19 cellular contexts compared by ENCODE assay signal in genomic region chr4:7634611-7635010, GRCh38.
"Had no signal": no experiment of that assay in that cellular context is flagged by ENCODE, and none has a peak within 500 bp of the region (broad histone marks: within the 10 kb centered on the region; RNA-seq: fewer than 3 reads in every experiment).

No MANE protein-coding gene starts in this region.

- H3K27ac Mint-ChIP-seq: activated CD4-positive, alpha-beta memory T cell treated with anti-CD3 and anti-CD28 coated beads, Interleukin-2, amount 10 ng/mL, durations not matched to agents 7 days and 5 days; activated T-helper 2 cell treated with anti-CD3 and anti-CD28 coated beads, Interferon-gamma antibody, Interleukin-2, Interleukin-4, amounts not matched to agents 10 μg/mL and 5 μg/mL and 100 μg/mL, durations not matched to agents 14 hours and 24 hours and 36 hours; nephron; progenitor cell of endocrine pancreas had no signal

- H3K4me3 Mint-ChIP-seq: activated CD4-positive, alpha-beta memory T cell treated with anti-CD3 and anti-CD28 coated beads, Interleukin-2, amount 10 ng/mL, durations not matched to agents 7 days and 5 days had no signal

- ATAC-seq: gastrocnemius medialis had no signal

- DNase-seq: activated CD4-positive, alpha-beta memory T cell treated with anti-CD3 and anti-CD28 coated beads, Interleukin-2, amount 10 ng/mL, durations not matched to agents 7 days and 5 days; activated CD4-positive, alpha-beta T cell treated with anti-CD3 and anti-CD28 coated beads for 48 hours; activated CD4-positive, CD25-positive, alpha-beta regulatory T cell; activated naive CD4-positive, alpha-beta T cell treated with Interleukin-2 at 50 U/mL for 16 hours; activated T-cell treated with anti-CD3 and anti-CD28 coated beads, Interleukin-2, amount 50 U/mL, for 1 hour; brain microvascular endothelial cell; effector CD4-positive, alpha-beta T cell; gastrocnemius medialis; head of caudate nucleus; mesendoderm; stimulated activated CD4-positive, alpha-beta T cell treated with anti-CD3 and anti-CD28 coated beads, Interleukin-12 subunit alpha, Interleukin-12 subunit beta, amount 100 ng/mL, for 4 hours; stimulated activated CD4-positive, alpha-beta T cell treated with anti-CD3 and anti-CD28 coated beads, Interleukin-1b, Interleukin-23, amount 100 ng/mL, for 48 hours; stimulated activated CD8-positive, alpha-beta memory T cell treated with anti-CD3 and anti-CD28 coated beads, Interleukin-4, amount 100 ng/mL, for 48 hours; stimulated activated naive CD4-positive, alpha-beta T cell treated with Interleukin-2 at 50 U/mL for 16 hours; tibial artery had no signal

- H3K36me3 ChIP-seq: brain microvascular endothelial cell, gastrocnemius medialis, tibial artery had no signal

- H3K4me3 ChIP-seq: coronary artery, gastrocnemius medialis, tibial artery had no signal

- H3K9me3 ChIP-seq: gastrocnemius medialis, tibial artery had no signal

- H3K27me3 ChIP-seq: brain microvascular endothelial cell had no signal

- H3K9me3 Mint-ChIP-seq: activated CD4-positive, alpha-beta memory T cell treated with anti-CD3 and anti-CD28 coated beads, Interleukin-2, amount 10 ng/mL, durations not matched to agents 7 days and 5 days; activated T-helper 2 cell treated with anti-CD3 and anti-CD28 coated beads, Interferon-gamma antibody, Interleukin-2, Interleukin-4, amounts not matched to agents 10 μg/mL and 5 μg/mL and 100 μg/mL, durations not matched to agents 14 hours and 24 hours and 36 hours; nephron had no signal

- H3K4me1 ChIP-seq: gastrocnemius medialis had no signal

- H3K27ac ChIP-seq: brain microvascular endothelial cell, gastrocnemius medialis, tibial artery had no signal
